In the genomic region with DNA sequence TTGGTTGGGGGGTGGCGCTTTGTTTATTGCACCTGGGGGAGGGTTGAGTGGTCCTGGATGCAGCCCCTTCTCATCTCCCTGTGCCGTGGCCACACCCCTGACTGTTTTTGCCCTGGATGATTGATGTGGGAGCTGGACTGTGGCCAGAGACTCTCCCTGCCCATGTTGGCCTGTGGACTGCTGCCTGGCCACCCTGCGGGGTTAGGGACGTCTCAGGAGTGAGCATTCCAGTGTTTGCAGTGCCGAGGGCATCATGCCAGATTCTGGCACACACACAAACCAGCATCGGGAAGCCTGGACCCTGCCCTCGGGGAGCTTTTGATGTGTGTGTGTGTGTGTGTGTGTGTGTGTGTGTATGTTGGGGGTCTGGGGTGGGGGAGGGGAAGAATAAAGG, we compare ENCODE assay signal across 25 cellular contexts. TPM values are rescaled to one million over a fixed set of nuclear protein-coding genes. Genes with fewer than 3 reads are reported as not detected.
"Had no signal": no experiment of that assay in that cellular context is flagged by ENCODE, and none has a peak within 500 bp of the region (broad histone marks: within the 10 kb centered on the region; RNA-seq: fewer than 3 reads in every experiment).

No MANE protein-coding gene starts in this region.

- H3K4me1 ChIP-seq: adrenal gland, colonic mucosa, psoas muscle had no signal

- H3K4me1 Mint-ChIP-seq: activated T-helper 17 cell treated with anti-CD3 and anti-CD28 coated beads, Interleukin-2, amount 50 U/mL, for 72 hours; WTC11 had no signal

- FAIRE-seq: astrocyte, endometrium, frontal cortex, kidney had no signal

- H3K27ac ChIP-seq: colonic mucosa, psoas muscle, thoracic aorta had no signal

- H3K4me3 Mint-ChIP-seq: activated CD4-positive, alpha-beta T cell treated with anti-CD3 and anti-CD28 coated beads for 36 hours; activated naive CD4-positive, alpha-beta T cell treated with anti-CD3 and anti-CD28 coated beads for 36 hours; activated T-helper 17 cell treated with anti-CD3 and anti-CD28 coated beads, Interleukin-2, amount 50 U/mL, for 72 hours; neural crest cell; WTC11 had no signal

- H3K4me3 ChIP-seq: adrenal gland, colonic mucosa, psoas muscle, thoracic aorta had no signal

- H3K27me3 Mint-ChIP-seq: activated CD4-positive, alpha-beta T cell treated with anti-CD3 and anti-CD28 coated beads for 36 hours; activated T-helper 17 cell treated with anti-CD3 and anti-CD28 coated beads, Interleukin-2, amount 50 U/mL, for 72 hours; T-cell had no signal

- H3K9me3 ChIP-seq: adrenal gland, colonic mucosa, psoas muscle, thoracic aorta had no signal

- H3K36me3 ChIP-seq: adrenal gland, colonic mucosa, thoracic aorta had no signal

- H3K27ac Mint-ChIP-seq: activated CD4-positive, alpha-beta T cell treated with anti-CD3 and anti-CD28 coated beads for 36 hours; activated naive CD4-positive, alpha-beta T cell treated with anti-CD3 and anti-CD28 coated beads for 36 hours; activated T-helper 17 cell treated with anti-CD3 and anti-CD28 coated beads, Interleukin-2, amount 50 U/mL, for 72 hours; WTC11 had no signal

- ATAC-seq: activated T-helper 17 cell treated with anti-CD3 and anti-CD28 coated beads, Interleukin-2, amount 50 U/mL, for 72 hours; left lobe of liver; psoas muscle; right cardiac atrium; T-cell had no signal

- H3K9me3 Mint-ChIP-seq: activated naive CD4-positive, alpha-beta T cell treated with anti-CD3 and anti-CD28 coated beads for 36 hours; activated T-helper 17 cell treated with anti-CD3 and anti-CD28 coated beads, Interleukin-2, amount 50 U/mL, for 72 hours; neural crest cell; T-cell had no signal

- DNase-seq: activated CD4-positive, alpha-beta T cell treated with anti-CD3 and anti-CD28 coated beads, Interleukin-2, amount 50 U/mL, for 48 hours; activated T-cell treated with anti-CD3 and anti-CD28 coated beads for 4 hours; adrenal gland; colonic mucosa; mammary epithelial cell; psoas muscle; right cardiac atrium; T-cell had no signal

- H3K27me3 ChIP-seq: adrenal gland, colonic mucosa had no signal

RNA-seq across cellular contexts. Expression of a gene that starts 53.1 kb away (rescaled TPM):
- total RNA-seq: activated CD4-positive, alpha-beta T cell treated with anti-CD3 and anti-CD28 coated beads for 36 hours; activated naive CD4-positive, alpha-beta T cell treated with anti-CD3 and anti-CD28 coated beads for 36 hours; activated T-helper 17 cell treated with anti-CD3 and anti-CD28 coated beads, Interleukin-2, amount 50 U/mL, for 72 hours; adrenal gland; astrocyte; bronchial epithelial cell; colonic mucosa; frontal cortex; kidney; left lobe of liver; mammary epithelial cell; mononuclear cell; neural crest cell; osteocyte; psoas muscle; right cardiac atrium; skeletal muscle tissue; T-cell; thoracic aorta; urinary bladder; WTC11 had no signal
- polyA plus RNA-seq: adrenal gland, esophagus, mammary epithelial cell, psoas muscle, right cardiac atrium, urinary bladder had no signal
